21 cellular contexts compared by ENCODE assay signal in the genomic region with DNA sequence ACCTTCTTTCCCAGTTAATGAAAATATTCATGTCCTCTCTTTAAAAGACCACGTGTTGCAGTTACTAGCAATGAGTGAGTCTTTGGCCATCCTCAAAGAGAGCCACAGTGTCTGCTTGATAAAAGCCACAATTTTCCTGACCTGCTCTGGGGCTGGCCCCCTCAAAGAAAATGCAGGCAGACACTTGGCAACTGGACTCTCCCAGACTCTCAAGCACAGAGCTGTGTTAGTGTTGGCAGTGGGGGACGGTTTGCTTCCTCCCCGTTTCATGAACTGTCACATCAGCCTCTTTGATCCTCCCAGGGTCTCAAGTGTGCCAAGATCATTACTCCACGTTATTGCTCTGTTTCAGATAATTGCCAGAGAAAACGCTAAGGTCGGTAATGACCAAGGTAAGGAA.
DNase-seq lines count a peak whose midpoint lies in the region; ATAC-seq and TF ChIP-seq lines count a peak whose summit lies in the region.
"Had no signal": no experiment of that assay in that cellular context is flagged by ENCODE, and none has a peak within 500 bp of the region (broad histone marks: within the 10 kb centered on the region; RNA-seq: fewer than 3 reads in every experiment).

No MANE protein-coding gene starts in this region.

- peak; percentile 8 for DNase-seq in Ammon's horn (ENCODE audit: low spot score)
- DNase-seq in NCI-H1105 treated with DMSO at 0.1 percent for 48 hours (lab: John Stamatoyannopoulos, UW), result peak; percentile 73
- no peak for DNase-seq in fibroblast of lung (ENCODE audit: low read depth in 2 of 2)
- DNase-seq in retina, result peak; percentile 6
- no peak for DNase-seq in upper lobe of left lung
- no peak for DNase-seq in spleen
- DNase-seq in body of pancreas, result no peak
- DNase-seq: activated CD4-positive, alpha-beta T cell treated with anti-CD3 and anti-CD28 coated beads, Interleukin-2, amount 50 U/mL, for 4 hours; activated gamma-delta T cell treated with Interleukin-2 at 50 U/mL for 16 hours; activated naive CD8-positive, alpha-beta T cell treated with anti-CD3 and anti-CD28 coated beads, Interleukin-2, amount 10 ng/mL, durations not matched to agents 7 days and 5 days; activated T-cell treated with anti-CD3 and anti-CD28 coated beads, Interleukin-2, amount 50 U/mL, for 48 hours; foreskin keratinocyte; HFFc6; IMR-90; NCI-H2029 treated with DMSO at 0.1 percent for 48 hours; stimulated activated CD4-positive, alpha-beta T cell treated with anti-CD3 and anti-CD28 coated beads, Interleukin-2, amount 100 ng/mL, for 24 hours; stimulated activated naive CD8-positive, alpha-beta T cell treated with anti-CD3 and anti-CD28 coated beads, Interleukin-15, Interleukin-2, amounts not matched to agents 100 U/mL and 50 U/mL, for 24 hours; T-helper 2 cell had no signal

- H3K4me1 ChIP-seq in fibroblast of lung (ENCODE audit: control insufficient read depth, extremely low read depth, insufficient read depth, low read length) (no peaks in the 10 kb centered on the region), upper lobe of left lung (no peaks in the 10 kb centered on the region), spleen (no peaks in the 10 kb centered on the region), body of pancreas (no peaks in the 10 kb centered on the region)
- H3K4me1 ChIP-seq: BLaER1, foreskin keratinocyte had no signal

- H3K79me2 ChIP-seq in fibroblast of lung (ENCODE audit: control insufficient read depth, insufficient read depth, low read length), result no peaks in the 10 kb centered on the region

- no peak overlapping the region for H3K4me3 ChIP-seq in fibroblast of lung (replicated peaks in 1 of 4; ENCODE audit: control extremely low read depth in 1 of 4, insufficient read depth in 1 of 4, low read depth in 3 of 4, low read length in 4 of 4)
- H3K4me3 ChIP-seq in upper lobe of left lung, result no peak overlapping the region
- H3K4me3 ChIP-seq in spleen, result no peak overlapping the region
- H3K4me3 ChIP-seq in body of pancreas, result no peak overlapping the region
- H3K4me3 ChIP-seq: BLaER1, vagina had no signal

- 47 to 60% methylated on average over 6 of the region's 6 CpGs for WGBS in upper lobe of left lung, 2 donors
- 57 to 75% (median 71%) methylated on average over 6 of the region's 6 CpGs for WGBS in spleen, 5 donors
- 44 to 52% methylated on average over 6 of the region's 6 CpGs for WGBS in body of pancreas, 2 donors

- H4K20me1 ChIP-seq in fibroblast of lung (ENCODE audit: control insufficient read depth, extremely low read depth, insufficient read depth, low read length), result no peaks in the 10 kb centered on the region
- H4K20me1 ChIP-seq: BLaER1 had no signal

- TF ChIP-seq CTCF in fibroblast of lung (conservative IDR thresholded peaks at IDR 0.05 in 1 of 2, IDR thresholded peaks at IDR 0.05 in 1 of 2; ENCODE audit: low read depth in 1 of 2, low read length in 2 of 2) (no peak), upper lobe of left lung (IDR thresholded peaks at IDR 0.05) (no peak), spleen (IDR thresholded peaks at IDR 0.05 in 8 of 11, conservative IDR thresholded peaks at IDR 0.05 in 3 of 11) (no peak), body of pancreas (IDR thresholded peaks at IDR 0.05) (no peak)

- intact Hi-C loops in spleen (cut with DNase I; ENCODE audit: low total_unique reads), result no loop called here
- intact Hi-C loops in body of pancreas (cut with DNase I), result no loop called here

- H3K27me3 ChIP-seq in fibroblast of lung (ENCODE audit: control insufficient read depth, insufficient read depth, low read length), result no peaks in the 10 kb centered on the region
- no peaks in the 10 kb centered on the region for H3K27me3 ChIP-seq in upper lobe of left lung
- no peaks in the 10 kb centered on the region for H3K27me3 ChIP-seq in spleen (replicated peaks in 1 of 7)
- H3K27me3 ChIP-seq in body of pancreas, result no peaks in the 10 kb centered on the region
- H3K27me3 ChIP-seq: BLaER1, foreskin keratinocyte, vagina had no signal

- H3K36me3 ChIP-seq in fibroblast of lung (ENCODE audit: control insufficient read depth, insufficient read depth, low read length), result no peaks in the 10 kb centered on the region
- no peaks in the 10 kb centered on the region for H3K36me3 ChIP-seq in upper lobe of left lung
- no peaks in the 10 kb centered on the region for H3K36me3 ChIP-seq in spleen
- H3K36me3 ChIP-seq in body of pancreas (replicated peaks in 1 of 2; ENCODE audit: insufficient read depth in 1 of 2, low read depth in 2 of 2), result no peaks in the 10 kb centered on the region
- H3K36me3 ChIP-seq: BLaER1, vagina had no signal

- TF ChIP-seq POLR2A in upper lobe of left lung (IDR thresholded peaks at IDR 0.05) (no peak), spleen (IDR thresholded peaks at IDR 0.05) (no peak), body of pancreas (IDR thresholded peaks at IDR 0.05) (no peak)

- ATAC-seq in upper lobe of left lung (ENCODE audit: low FRiP score in 2 of 2), result no peak
- no peak for ATAC-seq in body of pancreas
- ATAC-seq: activated CD4-positive, CD25-positive, alpha-beta regulatory T cell treated with anti-CD3 and anti-CD28 coated beads, Interleukin-2, amount 50 U/mL, for 24 hours; foreskin keratinocyte; stimulated activated naive CD8-positive, alpha-beta T cell treated with anti-CD3 and anti-CD28 coated beads, Interleukin-15, Interleukin-2, amounts not matched to agents 100 U/mL and 50 U/mL, for 24 hours had no signal

- no peak overlapping the region for H3K9ac ChIP-seq in fibroblast of lung (ENCODE audit: insufficient read depth, low read length)
- H3K9ac ChIP-seq: BLaER1 had no signal

- H3K4me2 ChIP-seq in fibroblast of lung (ENCODE audit: extremely low read depth, insufficient read depth, low read length), result peak overlapping the region; percentile 5
- H3K4me2 ChIP-seq: BLaER1 had no signal

- peak overlapping the region; percentile 1 for H2AFZ ChIP-seq in fibroblast of lung (ENCODE audit: low read length)

- H3K27ac ChIP-seq in fibroblast of lung (ENCODE audit: insufficient read depth, low read length) (no peak overlapping the region), upper lobe of left lung (no peak overlapping the region), spleen (no peak overlapping the region), body of pancreas (no peak overlapping the region)
- H3K27ac ChIP-seq: BLaER1, foreskin keratinocyte, vagina had no signal

- no peaks in the 10 kb centered on the region for H3K9me3 ChIP-seq in fibroblast of lung (ENCODE audit: control insufficient read depth, insufficient read depth, low read depth, low read length)
- H3K9me3 ChIP-seq in upper lobe of left lung, result no peaks in the 10 kb centered on the region
- H3K9me3 ChIP-seq in spleen, result no peaks in the 10 kb centered on the region
- H3K9me3 ChIP-seq in body of pancreas, result no peaks in the 10 kb centered on the region
- H3K9me3 ChIP-seq: BLaER1, vagina had no signal

- no peak for TF ChIP-seq EP300 in upper lobe of left lung (IDR thresholded peaks at IDR 0.05)

Comparison
In these comparisons a context has a peak if more than half of its experiments do, and no peak if none do; other contexts are left out.
1. DNase-seq: peak in Ammon's horn (single experiment), NCI-H1105 treated with DMSO at 0.1 percent for 48 hours (single experiment) and retina (single experiment); none in fibroblast of lung (0 of 2), upper lobe of left lung (0 of 2), spleen (single experiment) and body of pancreas (0 of 4).